Comparison of ENCODE assay signal across 2 cellular contexts in the genomic region with DNA sequence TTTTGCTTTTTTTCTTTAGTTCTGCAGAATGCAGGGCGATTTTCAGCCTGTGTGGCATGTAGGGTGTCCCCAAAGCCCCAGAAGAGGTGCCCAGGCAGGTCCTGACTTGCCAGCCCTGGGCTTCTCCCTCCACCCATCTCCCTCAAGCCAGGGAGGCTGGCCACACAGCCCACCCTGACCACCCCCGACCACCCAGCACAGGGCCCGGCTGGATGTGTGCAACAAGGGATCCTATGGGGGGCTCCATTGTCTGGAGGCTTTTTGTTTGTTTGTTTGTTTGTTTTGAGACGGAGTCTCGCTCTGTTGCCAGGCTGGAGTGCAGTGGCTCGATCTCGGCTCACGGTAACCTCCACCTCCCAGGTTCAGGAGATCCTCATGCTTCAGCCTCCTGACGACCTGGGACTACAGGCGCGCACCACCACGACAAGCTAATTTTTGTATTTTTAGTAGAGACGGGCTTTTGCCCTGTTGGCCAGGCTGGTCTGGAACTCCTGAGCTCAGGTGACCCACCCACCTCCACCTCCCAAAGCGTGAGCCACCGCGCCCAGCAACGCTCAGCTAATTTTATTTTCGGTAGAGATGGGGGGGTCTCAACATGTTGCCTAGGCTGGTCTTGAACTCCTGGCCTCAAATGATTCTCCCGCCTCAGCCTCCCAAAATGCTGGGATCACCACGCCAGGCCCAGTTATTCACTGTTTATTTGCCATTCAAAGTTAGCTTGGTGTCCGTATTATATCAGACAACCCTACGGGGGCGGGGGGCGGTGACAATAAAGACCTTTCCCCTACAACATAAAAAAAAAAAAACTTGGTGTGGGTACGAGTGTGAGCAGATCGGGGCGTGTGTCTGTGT.
TF ChIP-seq lines count a peak whose summit lies in the region.

No MANE protein-coding gene starts in this region.

TF ChIP-seq in SK-N-SH, 30 proteins besides CTCF, POLR2A, EP300 and RAD21 (continued from another document):
- TF ChIP-seq, protein P1, sequence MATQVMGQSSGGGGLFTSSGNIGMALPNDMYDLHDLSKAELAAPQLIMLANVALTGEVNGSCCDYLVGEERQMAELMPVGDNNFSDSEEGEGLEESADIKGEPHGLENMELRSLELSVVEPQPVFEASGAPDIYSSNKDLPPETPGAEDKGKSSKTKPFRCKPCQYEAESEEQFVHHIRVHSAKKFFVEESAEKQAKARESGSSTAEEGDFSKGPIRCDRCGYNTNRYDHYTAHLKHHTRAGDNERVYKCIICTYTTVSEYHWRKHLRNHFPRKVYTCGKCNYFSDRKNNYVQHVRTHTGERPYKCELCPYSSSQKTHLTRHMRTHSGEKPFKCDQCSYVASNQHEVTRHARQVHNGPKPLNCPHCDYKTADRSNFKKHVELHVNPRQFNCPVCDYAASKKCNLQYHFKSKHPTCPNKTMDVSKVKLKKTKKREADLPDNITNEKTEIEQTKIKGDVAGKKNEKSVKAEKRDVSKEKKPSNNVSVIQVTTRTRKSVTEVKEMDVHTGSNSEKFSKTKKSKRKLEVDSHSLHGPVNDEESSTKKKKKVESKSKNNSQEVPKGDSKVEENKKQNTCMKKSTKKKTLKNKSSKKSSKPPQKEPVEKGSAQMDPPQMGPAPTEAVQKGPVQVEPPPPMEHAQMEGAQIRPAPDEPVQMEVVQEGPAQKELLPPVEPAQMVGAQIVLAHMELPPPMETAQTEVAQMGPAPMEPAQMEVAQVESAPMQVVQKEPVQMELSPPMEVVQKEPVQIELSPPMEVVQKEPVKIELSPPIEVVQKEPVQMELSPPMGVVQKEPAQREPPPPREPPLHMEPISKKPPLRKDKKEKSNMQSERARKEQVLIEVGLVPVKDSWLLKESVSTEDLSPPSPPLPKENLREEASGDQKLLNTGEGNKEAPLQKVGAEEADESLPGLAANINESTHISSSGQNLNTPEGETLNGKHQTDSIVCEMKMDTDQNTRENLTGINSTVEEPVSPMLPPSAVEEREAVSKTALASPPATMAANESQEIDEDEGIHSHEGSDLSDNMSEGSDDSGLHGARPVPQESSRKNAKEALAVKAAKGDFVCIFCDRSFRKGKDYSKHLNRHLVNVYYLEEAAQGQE (IDR thresholded peaks at IDR 0.05; ENCODE audit: low read depth, low read length), result no peak
- TF ChIP-seq EZH2phosphoT487 (IDR thresholded peaks at IDR 0.05; ENCODE audit: borderline replicate concordance, low read depth) (no peak), TAF1 (IDR thresholded peaks at IDR 0.05; ENCODE audit: borderline replicate concordance, low read depth, low read length) (no peak), FOSL2 (IDR thresholded peaks at IDR 0.05; ENCODE audit: borderline replicate concordance, low read depth) (no peak)
- TF ChIP-seq, protein P2, sequence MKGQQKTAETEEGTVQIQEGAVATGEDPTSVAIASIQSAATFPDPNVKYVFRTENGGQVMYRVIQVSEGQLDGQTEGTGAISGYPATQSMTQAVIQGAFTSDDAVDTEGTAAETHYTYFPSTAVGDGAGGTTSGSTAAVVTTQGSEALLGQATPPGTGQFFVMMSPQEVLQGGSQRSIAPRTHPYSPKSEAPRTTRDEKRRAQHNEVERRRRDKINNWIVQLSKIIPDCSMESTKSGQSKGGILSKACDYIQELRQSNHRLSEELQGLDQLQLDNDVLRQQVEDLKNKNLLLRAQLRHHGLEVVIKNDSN (IDR thresholded peaks at IDR 0.05; ENCODE audit: borderline replicate concordance, low read depth), result no peak
TF ChIP-seq in SK-N-SH: peak in this region for 0.

TF ChIP-seq in SK-N-SH treated with all-trans-retinoic acid at 6 μM for 48 hours, 23 proteins besides CTCF, POLR2A, EP300 and RAD21 (continued from another document):
- TF ChIP-seq, protein P3, sequence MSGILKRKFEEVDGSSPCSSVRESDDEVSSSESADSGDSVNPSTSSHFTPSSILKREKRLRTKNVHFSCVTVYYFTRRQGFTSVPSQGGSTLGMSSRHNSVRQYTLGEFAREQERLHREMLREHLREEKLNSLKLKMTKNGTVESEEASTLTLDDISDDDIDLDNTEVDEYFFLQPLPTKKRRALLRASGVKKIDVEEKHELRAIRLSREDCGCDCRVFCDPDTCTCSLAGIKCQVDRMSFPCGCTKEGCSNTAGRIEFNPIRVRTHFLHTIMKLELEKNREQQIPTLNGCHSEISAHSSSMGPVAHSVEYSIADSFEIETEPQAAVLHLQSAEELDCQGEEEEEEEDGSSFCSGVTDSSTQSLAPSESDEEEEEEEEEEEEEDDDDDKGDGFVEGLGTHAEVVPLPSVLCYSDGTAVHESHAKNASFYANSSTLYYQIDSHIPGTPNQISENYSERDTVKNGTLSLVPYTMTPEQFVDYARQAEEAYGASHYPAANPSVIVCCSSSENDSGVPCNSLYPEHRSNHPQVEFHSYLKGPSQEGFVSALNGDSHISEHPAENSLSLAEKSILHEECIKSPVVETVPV (CRISPR knock-in tag; IDR thresholded peaks at IDR 0.05), result no peak
- TF ChIP-seq ZNF8 (CRISPR knock-in tag; IDR thresholded peaks at IDR 0.05), result no peak
- no peak for TF ChIP-seq RARB (CRISPR knock-in tag; IDR thresholded peaks at IDR 0.05)
- TF ChIP-seq ESRRG (CRISPR knock-in tag; IDR thresholded peaks at IDR 0.05), result no peak
- no peak for TF ChIP-seq ARNTL (CRISPR knock-in tag; IDR thresholded peaks at IDR 0.05; ENCODE audit: borderline replicate concordance, low read depth)
- TF ChIP-seq, protein P4, sequence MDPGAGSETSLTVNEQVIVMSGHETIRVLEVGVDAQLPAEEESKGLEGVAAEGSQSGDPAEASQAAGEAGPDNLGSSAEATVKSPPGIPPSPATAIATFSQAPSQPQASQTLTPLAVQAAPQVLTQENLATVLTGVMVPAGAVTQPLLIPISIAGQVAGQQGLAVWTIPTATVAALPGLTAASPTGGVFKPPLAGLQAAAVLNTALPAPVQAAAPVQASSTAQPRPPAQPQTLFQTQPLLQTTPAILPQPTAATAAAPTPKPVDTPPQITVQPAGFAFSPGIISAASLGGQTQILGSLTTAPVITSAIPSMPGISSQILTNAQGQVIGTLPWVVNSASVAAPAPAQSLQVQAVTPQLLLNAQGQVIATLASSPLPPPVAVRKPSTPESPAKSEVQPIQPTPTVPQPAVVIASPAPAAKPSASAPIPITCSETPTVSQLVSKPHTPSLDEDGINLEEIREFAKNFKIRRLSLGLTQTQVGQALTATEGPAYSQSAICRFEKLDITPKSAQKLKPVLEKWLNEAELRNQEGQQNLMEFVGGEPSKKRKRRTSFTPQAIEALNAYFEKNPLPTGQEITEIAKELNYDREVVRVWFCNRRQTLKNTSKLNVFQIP (CRISPR knock-in tag; IDR thresholded peaks at IDR 0.05; ENCODE audit: borderline replicate concordance, low read depth), result no peak
- TF ChIP-seq, protein P5, sequence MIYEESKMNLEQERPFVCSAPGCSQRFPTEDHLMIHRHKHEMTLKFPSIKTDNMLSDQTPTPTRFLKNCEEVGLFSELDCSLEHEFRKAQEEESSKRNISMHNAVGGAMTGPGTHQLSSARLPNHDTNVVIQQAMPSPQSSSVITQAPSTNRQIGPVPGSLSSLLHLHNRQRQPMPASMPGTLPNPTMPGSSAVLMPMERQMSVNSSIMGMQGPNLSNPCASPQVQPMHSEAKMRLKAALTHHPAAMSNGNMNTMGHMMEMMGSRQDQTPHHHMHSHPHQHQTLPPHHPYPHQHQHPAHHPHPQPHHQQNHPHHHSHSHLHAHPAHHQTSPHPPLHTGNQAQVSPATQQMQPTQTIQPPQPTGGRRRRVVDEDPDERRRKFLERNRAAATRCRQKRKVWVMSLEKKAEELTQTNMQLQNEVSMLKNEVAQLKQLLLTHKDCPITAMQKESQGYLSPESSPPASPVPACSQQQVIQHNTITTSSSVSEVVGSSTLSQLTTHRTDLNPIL (CRISPR knock-in tag; IDR thresholded peaks at IDR 0.05; ENCODE audit: low read depth), result no peak
- no peak for TF ChIP-seq ZNF565 (CRISPR knock-in tag; conservative IDR thresholded peaks at IDR 0.05; ENCODE audit: low read depth)
- TF ChIP-seq ZFP3 (CRISPR knock-in tag; IDR thresholded peaks at IDR 0.05), result no peak
